10 cellular contexts compared by ENCODE assay signal in genomic region chr3:5194341-5194740, GRCh38. TPM values are rescaled to one million over a fixed set of nuclear protein-coding genes. Genes with fewer than 3 reads are reported as not detected.
A peak's percentile ranks its signal among the peaks of the same experiment; 100 is the strongest.
DNase-seq lines count a peak whose midpoint lies in the region; ATAC-seq and TF ChIP-seq lines count a peak whose summit lies in the region.
"Had no signal": no experiment of that assay in that cellular context is flagged by ENCODE, and none has a peak within 500 bp of the region (broad histone marks: within the 10 kb centered on the region; RNA-seq: fewer than 3 reads in every experiment).

No MANE protein-coding gene starts in this region.

- no peak overlapping the region for H3K9ac ChIP-seq in subcutaneous abdominal adipose tissue (ENCODE audit: low read length in 5 of 5)

- H3K36me3 ChIP-seq in hepatocyte (replicated peaks; ENCODE audit: insufficient read depth, low read depth) (no peaks in the 10 kb centered on the region), subcutaneous abdominal adipose tissue (ENCODE audit: control insufficient read depth in 5 of 5, insufficient read depth in 5 of 5, low read length in 5 of 5) (peaks cover 0 to 3% (median 2%) of the 10 kb centered on the region in 5 donors), tibial artery (peaks cover 0 to 14% (median 9%) of the 10 kb centered on the region in 3 donors)

- H3K4me3 Mint-ChIP-seq in T-helper 2 cell treated with Interferon-gamma antibody and Interleukin-4, amounts not matched to agents 5 μg/mL and 100 μg/mL, for 36 hours: peak overlapping the region; percentile 71

- H3K27ac Mint-ChIP-seq in T-helper 2 cell treated with Interferon-gamma antibody and Interleukin-4, amounts not matched to agents 5 μg/mL and 100 μg/mL, for 36 hours: peak overlapping the region; percentile 90

- WGBS in hepatocyte (ENCODE audit: low lambda C conversion rate, missing lambda C conversion rate): 83% methylated on average over 2 of the region's 2 CpGs

- H3K27ac ChIP-seq in hepatocyte (peak overlapping the region; percentile 80), subcutaneous abdominal adipose tissue (ENCODE audit: low read depth, low read length) (peak overlapping the region; percentile 21), tibial artery (no peak overlapping the region)

- no peak for TF ChIP-seq CTCF in hepatocyte (IDR thresholded peaks at IDR 0.05; ENCODE audit: poor library complexity)
- TF ChIP-seq CTCF in tibial artery (IDR thresholded peaks at IDR 0.05): no peak

- no peak overlapping the region for H2AFZ ChIP-seq in hepatocyte

- H3K9me3 ChIP-seq in hepatocyte (ENCODE audit: low read depth): no peaks in the 10 kb centered on the region
- H3K9me3 ChIP-seq in subcutaneous abdominal adipose tissue (ENCODE audit: control insufficient read depth in 5 of 5, low read length in 5 of 5): no peaks in the 10 kb centered on the region
- no peaks in the 10 kb centered on the region for H3K9me3 ChIP-seq in tibial artery

- no peak overlapping the region for H3K4me3 ChIP-seq in hepatocyte
- no peak overlapping the region for H3K4me3 ChIP-seq in subcutaneous abdominal adipose tissue (ENCODE audit: low read depth in 1 of 5, low read length in 5 of 5)
- H3K4me3 ChIP-seq in tibial artery: no peak overlapping the region

- no peak overlapping the region for H3K4me2 ChIP-seq in hepatocyte

- peaks cover 80% of the 10 kb centered on the region for H3K4me1 Mint-ChIP-seq in T-helper 2 cell treated with Interferon-gamma antibody and Interleukin-4, amounts not matched to agents 5 μg/mL and 100 μg/mL, for 36 hours (ENCODE audit: low read depth)

- no peaks in the 10 kb centered on the region for H3K9me3 Mint-ChIP-seq in T-helper 2 cell treated with Interferon-gamma antibody and Interleukin-4, amounts not matched to agents 5 μg/mL and 100 μg/mL, for 36 hours

- DNase-seq in activated CD4-positive, CD25-positive, alpha-beta regulatory T cell treated with anti-CD3 and anti-CD28 coated beads, Interleukin-2, amount 50 U/mL, for 72 hours: no peak
- no peak for DNase-seq in T-helper 2 cell treated with Interferon-gamma antibody and Interleukin-4, amounts not matched to agents 5 μg/mL and 100 μg/mL, for 36 hours (ENCODE audit: low spot score)
- DNase-seq in hepatocyte (ENCODE audit: low spot score) (no peak), left ventricle myocardium superior (no peak), tibial artery (no peak), AG08396 (ENCODE audit: low spot score) (no peak)
- DNase-seq: activated CD8-positive, alpha-beta memory T cell treated with anti-CD3 and anti-CD28 coated beads, Interleukin-2, amount 50 U/mL, for 48 hours; NCI-H1930 had no signal

- H3K9me2 ChIP-seq in hepatocyte (replicated peaks; ENCODE audit: insufficient read depth): no peaks in the 10 kb centered on the region

- ATAC-seq in activated CD4-positive, CD25-positive, alpha-beta regulatory T cell treated with anti-CD3 and anti-CD28 coated beads, Interleukin-2, amount 50 U/mL, for 24 hours: peak; percentile 1 to 3
- ATAC-seq in left ventricle myocardium superior: no peak

- H3K27me3 Mint-ChIP-seq in T-helper 2 cell treated with Interferon-gamma antibody and Interleukin-4, amounts not matched to agents 5 μg/mL and 100 μg/mL, for 36 hours (ENCODE audit: low read depth): no peaks in the 10 kb centered on the region

- H3K27me3 ChIP-seq in hepatocyte (no peaks in the 10 kb centered on the region), subcutaneous abdominal adipose tissue (ENCODE audit: control insufficient read depth in 5 of 5, insufficient read depth in 4 of 5, low read length in 5 of 5) (no peaks in the 10 kb centered on the region), tibial artery (no peaks in the 10 kb centered on the region)

- H3K4me1 ChIP-seq in hepatocyte (ENCODE audit: insufficient read depth): peaks cover 32% of the 10 kb centered on the region
- peaks cover 0 to 44% (median 31%) of the 10 kb centered on the region in 5 donors for H3K4me1 ChIP-seq in subcutaneous abdominal adipose tissue (ENCODE audit: control insufficient read depth in 5 of 5, insufficient read depth in 5 of 5, low read length in 5 of 5)
- peaks cover 0 to 44% (median 12%) of the 10 kb centered on the region in 4 donors for H3K4me1 ChIP-seq in tibial artery

- peaks cover 75% of the 10 kb centered on the region for H3K36me3 Mint-ChIP-seq in T-helper 2 cell treated with Interferon-gamma antibody and Interleukin-4, amounts not matched to agents 5 μg/mL and 100 μg/mL, for 36 hours (ENCODE audit: low read depth)

- H4K20me1 ChIP-seq in hepatocyte (ENCODE audit: insufficient read depth, poor library complexity, severe bottlenecking): no peaks in the 10 kb centered on the region

- intact Hi-C loops in left ventricle myocardium superior (cut with micrococcal nuclease) (no loop called here), tibial artery (cut with DNase I; ENCODE audit: low total_unique reads) (no loop called here)

- H3K79me2 ChIP-seq in hepatocyte: peaks cover 83% of the 10 kb centered on the region

RNA-seq across cellular contexts. Expression of gene EDEM1, which starts 6.8 kb away (rescaled TPM):
- 39.2 and 58.3 TPM in 2 replicates for total RNA-seq in hepatocyte
- polyA plus RNA-seq in hepatocyte: 18.5 and 22.6 TPM in 2 replicates
- total RNA-seq in left ventricle myocardium superior: 6.1 TPM

Comparison
In these comparisons a context has a peak if more than half of its experiments do, and no peak if none do; other contexts are left out.
1. H3K27ac ChIP-seq: peak in hepatocyte (single experiment) and subcutaneous abdominal adipose tissue (single experiment); none in tibial artery (0 of 2).